Comparison of ENCODE assay signal across 14 cellular contexts in genomic region chr5:11482011-11482410, GRCh38.
A peak's percentile ranks its signal among the peaks of the same experiment; 100 is the strongest.
DNase-seq lines count a peak whose midpoint lies in the region; ATAC-seq and TF ChIP-seq lines count a peak whose summit lies in the region.
"Had no signal": no experiment of that assay in that cellular context is flagged by ENCODE, and none has a peak within 500 bp of the region (broad histone marks: within the 10 kb centered on the region; RNA-seq: fewer than 3 reads in every experiment).

No MANE protein-coding gene starts in this region.

- TF ChIP-seq RAD21 in SK-N-SH (IDR thresholded peaks at IDR 0.05; ENCODE audit: low read length) = no peak

- no peaks in the 10 kb centered on the region for H3K9me2 ChIP-seq in SK-N-SH

- TF ChIP-seq CTCF in SK-N-SH (IDR thresholded peaks at IDR 0.05) = no peak
- no peak for TF ChIP-seq CTCF in astrocyte of the cerebellum (IDR thresholded peaks at IDR 0.05; ENCODE audit: low read depth, low read length, missing control alignments)

- H4K20me1 ChIP-seq in SK-N-SH (ENCODE audit: insufficient read depth) = no peaks in the 10 kb centered on the region
- H4K20me1 ChIP-seq: BLaER1 had no signal

- H3K27me3 ChIP-seq in SK-N-SH (ENCODE audit: insufficient read depth) (no peaks in the 10 kb centered on the region), mesenchymal stem cell (ENCODE audit: control insufficient read depth in 1 of 2, insufficient read depth in 1 of 2, low read length in 2 of 2) (no peaks in the 10 kb centered on the region)
- no peaks in the 10 kb centered on the region for H3K27me3 ChIP-seq in effector memory CD4-positive, alpha-beta T cell (replicated peaks; ENCODE audit: control insufficient read depth, insufficient read depth, low read length, poor library complexity, severe bottlenecking)
- H3K27me3 ChIP-seq: BLaER1 had no signal

- H2AK5ac ChIP-seq in mesenchymal stem cell (ENCODE audit: low read length, severe bottlenecking) = no peak overlapping the region

- no peak overlapping the region for H3K18ac ChIP-seq in mesenchymal stem cell (ENCODE audit: low read depth in 1 of 2, low read length in 2 of 2)

- no peaks in the 10 kb centered on the region for H3F3A ChIP-seq in SK-N-SH (replicated peaks; ENCODE audit: insufficient read depth)

- no peaks in the 10 kb centered on the region for H3K79me2 ChIP-seq in SK-N-SH (ENCODE audit: insufficient read depth)

- H3K4me2 ChIP-seq in SK-N-SH (0 out of 2 replicates have a peak overlapping the region, but pooled peaks have one; percentile 19), mesenchymal stem cell (ENCODE audit: low read length, poor library complexity, severe bottlenecking) (no peak overlapping the region)

- no peak overlapping the region for H4K91ac ChIP-seq in mesenchymal stem cell (ENCODE audit: low read length)

- no peak overlapping the region for H3K14ac ChIP-seq in mesenchymal stem cell (ENCODE audit: low read length in 2 of 2)

- no peak overlapping the region for H2BK120ac ChIP-seq in mesenchymal stem cell (ENCODE audit: low read depth, low read length)

- ATAC-seq in SK-N-SH treated with all-trans-retinoic acid at 6 μM for 48 hours = no peak
- ATAC-seq in GM21423 (IDR thresholded peaks at IDR 0.05; ENCODE audit: unreplicated experiment) = no peak

- H3K4me1 ChIP-seq in SK-N-SH (ENCODE audit: control insufficient read depth in 1 of 2, insufficient read depth in 2 of 2, low read depth in 1 of 2, low read length in 1 of 2) (no peaks in the 10 kb centered on the region), mesenchymal stem cell (ENCODE audit: control insufficient read depth, insufficient read depth, low read depth, low read length) (no peaks in the 10 kb centered on the region)
- H3K4me1 ChIP-seq in effector memory CD4-positive, alpha-beta T cell (ENCODE audit: control insufficient read depth, insufficient read depth, low read length, poor library complexity, severe bottlenecking) = no peaks in the 10 kb centered on the region
- H3K4me1 ChIP-seq: HAP-1 had no signal

- in situ Hi-C loops in astrocyte of the cerebellum (cut with HindIII; ENCODE audit: low sequenced_read_pairs) = no loop called here

- no peaks in the 10 kb centered on the region for H3K79me1 ChIP-seq in mesenchymal stem cell (replicated peaks; ENCODE audit: low read length, poor library complexity, severe bottlenecking)

- WGBS in SK-N-SH (ENCODE audit: low lambda C conversion rate) = 2% methylated on average over 4 of the region's 4 CpGs
- WGBS in mesenchymal stem cell = 59% methylated on average over 4 of the region's 4 CpGs

- H3K9me3 ChIP-seq in SK-N-SH (no peaks in the 10 kb centered on the region), mesenchymal stem cell (ENCODE audit: control insufficient read depth, low read length) (no peaks in the 10 kb centered on the region)
- no peaks in the 10 kb centered on the region for H3K9me3 ChIP-seq in effector memory CD4-positive, alpha-beta T cell (ENCODE audit: control insufficient read depth, low read length)
- H3K9me3 ChIP-seq: BLaER1 had no signal

- TF ChIP-seq EP300 in SK-N-SH (IDR thresholded peaks at IDR 0.05; ENCODE audit: borderline replicate concordance in 1 of 2, low read depth in 1 of 2, low read length in 1 of 2) = no peak

- no peak overlapping the region for H4K8ac ChIP-seq in mesenchymal stem cell (ENCODE audit: low read length)

- H3K4me3 ChIP-seq in SK-N-SH (ENCODE audit: low read depth in 2 of 2, low read length in 1 of 2) (no peak overlapping the region), astrocyte of the cerebellum (ENCODE audit: low read depth, low read length) (no peak overlapping the region), mesenchymal stem cell (ENCODE audit: insufficient read depth in 1 of 2, low read depth in 1 of 2, low read length in 2 of 2) (no peak overlapping the region)
- no peak overlapping the region for H3K4me3 ChIP-seq in effector memory CD4-positive, alpha-beta T cell (ENCODE audit: insufficient read depth, low read depth, low read length, poor library complexity, severe bottlenecking)
- H3K4me3 ChIP-seq: BLaER1, HAP-1 had no signal

- H3K36me3 ChIP-seq in SK-N-SH (replicated peaks in 1 of 2; ENCODE audit: control insufficient read depth in 1 of 2, insufficient read depth in 2 of 2, low read length in 1 of 2) (no peaks in the 10 kb centered on the region), mesenchymal stem cell (ENCODE audit: control insufficient read depth in 1 of 2, insufficient read depth in 2 of 2, low read depth in 1 of 2, low read length in 2 of 2) (no peaks in the 10 kb centered on the region)
- no peaks in the 10 kb centered on the region for H3K36me3 ChIP-seq in effector memory CD4-positive, alpha-beta T cell (ENCODE audit: control insufficient read depth, insufficient read depth, low read length)
- H3K36me3 ChIP-seq: BLaER1, HAP-1 had no signal

- H3K4ac ChIP-seq in mesenchymal stem cell (ENCODE audit: low read depth in 1 of 2, low read length in 2 of 2) = no peak overlapping the region

- no peak overlapping the region for H2BK15ac ChIP-seq in mesenchymal stem cell (ENCODE audit: low read depth, poor library complexity, severe bottlenecking)

- peak overlapping the region in 1 of 2 experiments; percentile 45; a peak in 2 of 4 replicates for H3K27ac ChIP-seq in SK-N-SH (ENCODE audit: low read depth in 2 of 2, low read length in 1 of 2)
- no peak overlapping the region for H3K27ac ChIP-seq in mesenchymal stem cell (ENCODE audit: low read length, poor library complexity, severe bottlenecking)
- H3K27ac ChIP-seq in effector memory CD4-positive, alpha-beta T cell (ENCODE audit: insufficient read depth, low read length, poor library complexity, severe bottlenecking) = no peak overlapping the region
- H3K27ac ChIP-seq: 22Rv1, BLaER1 had no signal

- H3K23ac ChIP-seq in mesenchymal stem cell (ENCODE audit: low read length in 2 of 2) = no peak overlapping the region

- H2BK5ac ChIP-seq in mesenchymal stem cell (ENCODE audit: low read depth, low read length, poor library complexity, severe bottlenecking) = no peak overlapping the region

- H2BK12ac ChIP-seq in mesenchymal stem cell (ENCODE audit: low read length in 2 of 2) = no peak overlapping the region

- H2AFZ ChIP-seq in SK-N-SH (ENCODE audit: low read depth) (no peak overlapping the region), mesenchymal stem cell (ENCODE audit: low read depth, low read length) (no peak overlapping the region)

- POLR2A ChIA-PET in SK-N-SH (lab: Yijun Ruan, JAX) = no interaction called here

- DNase-seq in SK-N-SH (no peak), astrocyte of the cerebellum (ENCODE audit: low read depth) (peak; percentile 45), mesenchymal stem cell (peak; percentile 0), T-helper 2 cell (no peak)
- no peak for DNase-seq in effector memory CD4-positive, alpha-beta T cell
- DNase-seq: AML-193; CD8-positive, alpha-beta memory T cell; DMS53; HFFc6 had no signal

- CTCF ChIA-PET in SK-N-SH (lab: Yijun Ruan, JAX) = interaction anchor here (1.0 kb wide), 1 partner anchor 45 kb away, joined by 3 read pairs; no protein-coding TSS in a partner anchor

- H3K9ac ChIP-seq in SK-N-SH (no peak overlapping the region), mesenchymal stem cell (ENCODE audit: low read length) (no peak overlapping the region)
- H3K9ac ChIP-seq: BLaER1 had no signal

TF ChIP-seq in SK-N-SH, 30 proteins besides CTCF, POLR2A, EP300 and RAD21 (continues in another document):
- TF ChIP-seq GABPA (IDR thresholded peaks at IDR 0.05; ENCODE audit: low read depth) = no peak

TF ChIP-seq in SK-N-SH treated with all-trans-retinoic acid at 6 μM for 48 hours, 23 proteins besides CTCF, POLR2A, EP300 and RAD21 (continues in another document):
- TF ChIP-seq ZNF70 (CRISPR knock-in tag; IDR thresholded peaks at IDR 0.05) = no peak
- no peak for TF ChIP-seq TCF4 (CRISPR knock-in tag; IDR thresholded peaks at IDR 0.05; ENCODE audit: borderline replicate concordance)
- TF ChIP-seq CSDC2 (CRISPR knock-in tag; IDR thresholded peaks at IDR 0.05) = no peak
- no peak for TF ChIP-seq CREB5 (CRISPR knock-in tag; IDR thresholded peaks at IDR 0.05; ENCODE audit: low read depth)
- no peak for TF ChIP-seq ZFP3 (CRISPR knock-in tag; IDR thresholded peaks at IDR 0.05)
- TF ChIP-seq ZC3H10 (CRISPR knock-in tag; IDR thresholded peaks at IDR 0.05) = no peak
- no peak for TF ChIP-seq SNAI2 (CRISPR knock-in tag; IDR thresholded peaks at IDR 0.05)
- no peak for TF ChIP-seq ZNF565 (CRISPR knock-in tag; conservative IDR thresholded peaks at IDR 0.05; ENCODE audit: low read depth)
- TF ChIP-seq BACH2 (CRISPR knock-in tag; IDR thresholded peaks at IDR 0.05; ENCODE audit: borderline replicate concordance) = no peak
- TF ChIP-seq, protein P1, sequence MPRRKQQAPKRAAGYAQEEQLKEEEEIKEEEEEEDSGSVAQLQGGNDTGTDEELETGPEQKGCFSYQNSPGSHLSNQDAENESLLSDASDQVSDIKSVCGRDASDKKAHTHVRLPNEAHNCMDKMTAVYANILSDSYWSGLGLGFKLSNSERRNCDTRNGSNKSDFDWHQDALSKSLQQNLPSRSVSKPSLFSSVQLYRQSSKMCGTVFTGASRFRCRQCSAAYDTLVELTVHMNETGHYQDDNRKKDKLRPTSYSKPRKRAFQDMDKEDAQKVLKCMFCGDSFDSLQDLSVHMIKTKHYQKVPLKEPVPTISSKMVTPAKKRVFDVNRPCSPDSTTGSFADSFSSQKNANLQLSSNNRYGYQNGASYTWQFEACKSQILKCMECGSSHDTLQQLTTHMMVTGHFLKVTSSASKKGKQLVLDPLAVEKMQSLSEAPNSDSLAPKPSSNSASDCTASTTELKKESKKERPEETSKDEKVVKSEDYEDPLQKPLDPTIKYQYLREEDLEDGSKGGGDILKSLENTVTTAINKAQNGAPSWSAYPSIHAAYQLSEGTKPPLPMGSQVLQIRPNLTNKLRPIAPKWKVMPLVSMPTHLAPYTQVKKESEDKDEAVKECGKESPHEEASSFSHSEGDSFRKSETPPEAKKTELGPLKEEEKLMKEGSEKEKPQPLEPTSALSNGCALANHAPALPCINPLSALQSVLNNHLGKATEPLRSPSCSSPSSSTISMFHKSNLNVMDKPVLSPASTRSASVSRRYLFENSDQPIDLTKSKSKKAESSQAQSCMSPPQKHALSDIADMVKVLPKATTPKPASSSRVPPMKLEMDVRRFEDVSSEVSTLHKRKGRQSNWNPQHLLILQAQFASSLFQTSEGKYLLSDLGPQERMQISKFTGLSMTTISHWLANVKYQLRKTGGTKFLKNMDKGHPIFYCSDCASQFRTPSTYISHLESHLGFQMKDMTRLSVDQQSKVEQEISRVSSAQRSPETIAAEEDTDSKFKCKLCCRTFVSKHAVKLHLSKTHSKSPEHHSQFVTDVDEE (CRISPR knock-in tag; IDR thresholded peaks at IDR 0.05) = no peak

Comparison
In these comparisons a context has a peak if more than half of its experiments do, and no peak if none do; other contexts are left out.
1. DNase-seq: peak in astrocyte of the cerebellum (single experiment) and mesenchymal stem cell (single experiment); none in SK-N-SH (single experiment), T-helper 2 cell (0 of 5) and effector memory CD4-positive, alpha-beta T cell (0 of 3).